In genomic region chr1:205284420-205285144, GRCh38 we compare ENCODE assay signal across 8 cellular contexts. TPM values are rescaled to one million over a fixed set of nuclear protein-coding genes. Genes with fewer than 3 reads are reported as not detected.
DNase-seq lines count a peak whose midpoint lies in the region; ATAC-seq and TF ChIP-seq lines count a peak whose summit lies in the region.

No MANE protein-coding gene starts in this region.

- 71 to 81% methylated on average over 7 of the region's 7 CpGs for WGBS in thyroid gland, 2 donors

- H3K9me2 ChIP-seq in MM.1S (replicated peaks; ENCODE audit: insufficient read depth, low read length): no peaks in the 10 kb centered on the region

- TF ChIP-seq POLR2A in thyroid gland (IDR thresholded peaks at IDR 0.05): peak; percentile 35 to 65

- H3K79me2 ChIP-seq in MM.1S (ENCODE audit: low read length) (no peaks in the 10 kb centered on the region), parathyroid adenoma (no peaks in the 10 kb centered on the region)

- peak; percentile 71 for ATAC-seq in activated naive CD8-positive, alpha-beta T cell treated with anti-CD3 and anti-CD28 coated beads, Interleukin-2, amount 10 ng/mL, durations not matched to agents 7 days and 5 days (ENCODE audit: low read depth)
- ATAC-seq in Right ventricle myocardium inferior (peak; percentile 82), GM19452 (IDR thresholded peaks at IDR 0.05; ENCODE audit: unreplicated experiment) (no peak)

- peak overlapping the region; percentile 91 for H3K27ac Mint-ChIP-seq in activated naive CD8-positive, alpha-beta T cell treated with anti-CD3 and anti-CD28 coated beads, Interleukin-2, amount 10 ng/mL, durations not matched to agents 7 days and 5 days

- TF ChIP-seq CTCF in MM.1S (IDR thresholded peaks at IDR 0.05; ENCODE audit: low read length) (no peak), parathyroid adenoma (IDR thresholded peaks at IDR 0.05) (no peak), thyroid gland (IDR thresholded peaks at IDR 0.05) (no peak)

- peaks cover 66% of the 10 kb centered on the region for H3K4me1 Mint-ChIP-seq in activated naive CD8-positive, alpha-beta T cell treated with anti-CD3 and anti-CD28 coated beads, Interleukin-2, amount 10 ng/mL, durations not matched to agents 7 days and 5 days

- POLR2A ChIA-PET in activated naive CD8-positive, alpha-beta T cell treated with anti-CD3 and anti-CD28 coated beads, Interleukin-2, amount 10 ng/mL, durations not matched to agents 7 days and 5 days (lab: Charles Lee): interaction anchor here (0.5 to 6.5 kb wide), 14 partner anchors 11 to 507 kb away, joined by 3 to 170 read pairs (median 4); partner anchors contain the start of genes DSTYK, ELK4, NUAK2 and TMCC2

- peak; percentile 98 for DNase-seq in DMS153 (lab: John Stamatoyannopoulos, UW)
- peak; percentile 98 for DNase-seq in MM.1S
- DNase-seq in SKM-1 (lab: John Stamatoyannopoulos, UW; ENCODE audit: unreplicated experiment): peak; percentile 92
- DNase-seq in activated naive CD8-positive, alpha-beta T cell treated with anti-CD3 and anti-CD28 coated beads, Interleukin-2, amount 10 ng/mL, durations not matched to agents 7 days and 5 days: peak; percentile 85
- DNase-seq in Right ventricle myocardium inferior (ENCODE audit: missing footprints): peak; percentile 95
- peak; percentile 92 to 93 for DNase-seq in thyroid gland

- peak overlapping the region; percentile 77 for H3K4me3 Mint-ChIP-seq in activated naive CD8-positive, alpha-beta T cell treated with anti-CD3 and anti-CD28 coated beads, Interleukin-2, amount 10 ng/mL, durations not matched to agents 7 days and 5 days

- peak overlapping the region; percentile 69 for H3K9ac ChIP-seq in MM.1S (ENCODE audit: low read length)
- H3K9ac ChIP-seq in parathyroid adenoma: no peak overlapping the region

- intact Hi-C loops in Right ventricle myocardium inferior (cut with DNase I): no loop called here
- intact Hi-C loops in thyroid gland (cut with DNase I): no loop called here

- H3K4me2 ChIP-seq in MM.1S (ENCODE audit: low read depth, low read length) (peak overlapping the region; percentile 83), parathyroid adenoma (ENCODE audit: low read length) (no peak overlapping the region)

- H3K4me3 ChIP-seq in MM.1S (ENCODE audit: low read length): peak overlapping the region; percentile 41; the same call in 1 of the 2 replicates
- no peak overlapping the region for H3K4me3 ChIP-seq in parathyroid adenoma (ENCODE audit: low read depth, low read length)
- no peak overlapping the region for H3K4me3 ChIP-seq in thyroid gland (replicated peaks in 1 of 3)

- H3K27me3 ChIP-seq in MM.1S (replicated peaks; ENCODE audit: insufficient read depth, low read length): no peaks in the 10 kb centered on the region
- H3K27me3 ChIP-seq in parathyroid adenoma (ENCODE audit: control insufficient read depth, insufficient read depth, low read length): no peaks in the 10 kb centered on the region
- H3K27me3 ChIP-seq in thyroid gland: no peaks in the 10 kb centered on the region

- H2AFZ ChIP-seq in MM.1S (ENCODE audit: low read length): peak overlapping the region; percentile 7; the same call in 1 of the 2 replicates
- H2AFZ ChIP-seq in parathyroid adenoma: peak overlapping the region; percentile 64

- peaks cover 22% of the 10 kb centered on the region for H3K27me3 Mint-ChIP-seq in activated naive CD8-positive, alpha-beta T cell treated with anti-CD3 and anti-CD28 coated beads, Interleukin-2, amount 10 ng/mL, durations not matched to agents 7 days and 5 days

- H3K4me1 ChIP-seq in MM.1S (ENCODE audit: low read length) (peaks cover 72% of the 10 kb centered on the region), parathyroid adenoma (no peaks in the 10 kb centered on the region), thyroid gland (peaks cover 36 to 74% of the 10 kb centered on the region in 2 donors)

- H3F3A ChIP-seq in MM.1S (ENCODE audit: insufficient read depth, low read length): peaks cover 55% of the 10 kb centered on the region

- no peaks in the 10 kb centered on the region for H3K36me3 Mint-ChIP-seq in activated naive CD8-positive, alpha-beta T cell treated with anti-CD3 and anti-CD28 coated beads, Interleukin-2, amount 10 ng/mL, durations not matched to agents 7 days and 5 days

- H3K27ac ChIP-seq in MM.1S (ENCODE audit: low read length): peak overlapping the region; percentile 97
- peak overlapping the region; percentile 65 for H3K27ac ChIP-seq in parathyroid adenoma
- peak overlapping the region; percentile 82 to 88 (median 86) for H3K27ac ChIP-seq in thyroid gland

- H3K36me3 ChIP-seq in MM.1S (replicated peaks; ENCODE audit: insufficient read depth, low read length): no peaks in the 10 kb centered on the region
- no peaks in the 10 kb centered on the region for H3K36me3 ChIP-seq in parathyroid adenoma (ENCODE audit: control insufficient read depth, insufficient read depth, low read length)
- H3K36me3 ChIP-seq in thyroid gland: no peaks in the 10 kb centered on the region

- H4K20me1 ChIP-seq in MM.1S (ENCODE audit: insufficient read depth, low read length): no peaks in the 10 kb centered on the region

- H3K9me3 Mint-ChIP-seq in activated naive CD8-positive, alpha-beta T cell treated with anti-CD3 and anti-CD28 coated beads, Interleukin-2, amount 10 ng/mL, durations not matched to agents 7 days and 5 days: no peaks in the 10 kb centered on the region

- H3K9me3 ChIP-seq in MM.1S (replicated peaks; ENCODE audit: insufficient read depth, low read length) (no peaks in the 10 kb centered on the region), parathyroid adenoma (ENCODE audit: control insufficient read depth, low read length) (no peaks in the 10 kb centered on the region), thyroid gland (no peaks in the 10 kb centered on the region)

RNA-seq across cellular contexts. Expression of gene NUAK2, which starts 37.0 kb away (rescaled TPM):
- total RNA-seq in activated naive CD8-positive, alpha-beta T cell treated with anti-CD3 and anti-CD28 coated beads, Interleukin-2, amount 10 ng/mL, durations not matched to agents 7 days and 5 days: 10 to 100 TPM; 13.0 to 14.7 TPM
- total RNA-seq in Right ventricle myocardium inferior (1.1 TPM), thyroid gland (10 to 100 TPM; 16.8 to 41.0 (median 26.8) TPM)

RNA-seq across cellular contexts. Expression of gene TMCC2, which starts 56.8 kb away (rescaled TPM):
- total RNA-seq in activated naive CD8-positive, alpha-beta T cell treated with anti-CD3 and anti-CD28 coated beads, Interleukin-2, amount 10 ng/mL, durations not matched to agents 7 days and 5 days: 1 to 10 TPM; 3.4 to 4.4 TPM
- total RNA-seq in Right ventricle myocardium inferior (1.2 TPM), thyroid gland (1 to 10 TPM; 2.3 to 3.6 (median 3.1) TPM)
